In genomic region chr12:113932411-113933196, GRCh38 we compare ENCODE assay signal across 12 cellular contexts. TPM values are rescaled to one million over a fixed set of nuclear protein-coding genes. Genes with fewer than 3 reads are reported as not detected.
DNase-seq lines count a peak whose midpoint lies in the region; ATAC-seq and TF ChIP-seq lines count a peak whose summit lies in the region.
"Had no signal": no experiment of that assay in that cellular context is flagged by ENCODE, and none has a peak within 500 bp of the region (broad histone marks: within the 10 kb centered on the region; RNA-seq: fewer than 3 reads in every experiment).

No MANE protein-coding gene starts in this region.

- DNase-seq in D341Med (ENCODE audit: low spot score) (peak; percentile 54), adipocyte (ENCODE audit: low read depth) (peak; percentile 55), globus pallidus (ENCODE audit: low spot score) (peak; percentile 94), nucleus accumbens (lab: John Stamatoyannopoulos, UW) (peak in 53 of 56 donors; percentile 4 to 88 (median 71)), mucosa of descending colon (no peak), NCI-H524 (lab: John Stamatoyannopoulos, UW) (no peak), DMS 273 treated with DMSO at 0.1 percent for 48 hours (lab: John Stamatoyannopoulos, UW) (no peak)
- no peak for DNase-seq in activated CD4-positive, alpha-beta T cell treated with anti-CD3 and anti-CD28 coated beads, Interleukin-2, amount 10 ng/mL, durations not matched to agents 24 days and 14 days
- DNase-seq: activated CD8-positive, alpha-beta T cell treated with anti-CD3 and anti-CD28 coated beads, Interleukin-2, amount 10 ng/mL, durations not matched to agents 7 days and 5 days; CD8-positive, alpha-beta T cell; naive thymus-derived CD8-positive, alpha-beta T cell; stimulated activated CD8-positive, alpha-beta memory T cell treated with anti-CD3 and anti-CD28 coated beads, Interleukin-4, amount 100 ng/mL, for 48 hours had no signal

- H3K9ac ChIP-seq in adipocyte (ENCODE audit: low read length): peak overlapping the region; percentile 63

- intact Hi-C loops in activated CD4-positive, alpha-beta T cell treated with anti-CD3 and anti-CD28 coated beads, Interleukin-2, amount 10 ng/mL, durations not matched to agents 24 days and 14 days (cut with micrococcal nuclease): no loop called here
- intact Hi-C loops in mucosa of descending colon (cut with DNase I, micrococcal nuclease): no loop called here

- no peak overlapping the region for H3K4me3 Mint-ChIP-seq in activated CD4-positive, alpha-beta T cell treated with anti-CD3 and anti-CD28 coated beads, Interleukin-2, amount 10 ng/mL, durations not matched to agents 24 days and 14 days
- H3K4me3 Mint-ChIP-seq: activated CD8-positive, alpha-beta T cell treated with anti-CD3 and anti-CD28 coated beads, Interleukin-2, amount 10 ng/mL, durations not matched to agents 7 days and 5 days; CD8-positive, alpha-beta T cell had no signal

- TF ChIP-seq CTCF in mucosa of descending colon (IDR thresholded peaks at IDR 0.05): no peak

- ATAC-seq in mucosa of descending colon: no peak
- ATAC-seq: activated CD8-positive, alpha-beta T cell treated with anti-CD3 and anti-CD28 coated beads, Interleukin-2, amount 10 ng/mL, durations not matched to agents 7 days and 5 days; CD8-positive, alpha-beta T cell; naive thymus-derived CD8-positive, alpha-beta T cell had no signal

- no peaks in the 10 kb centered on the region for H3K9me3 Mint-ChIP-seq in activated CD4-positive, alpha-beta T cell treated with anti-CD3 and anti-CD28 coated beads, Interleukin-2, amount 10 ng/mL, durations not matched to agents 24 days and 14 days
- H3K9me3 Mint-ChIP-seq: CD8-positive, alpha-beta T cell; naive thymus-derived CD8-positive, alpha-beta T cell had no signal

- H3K4me1 ChIP-seq in adipocyte (ENCODE audit: control insufficient read depth, insufficient read depth, low read length) (peaks cover 30% of the 10 kb centered on the region), mucosa of descending colon (ENCODE audit: low read depth) (no peaks in the 10 kb centered on the region)

- H3K36me3 Mint-ChIP-seq in activated CD4-positive, alpha-beta T cell treated with anti-CD3 and anti-CD28 coated beads, Interleukin-2, amount 10 ng/mL, durations not matched to agents 24 days and 14 days (ENCODE audit: low read depth): peaks cover 31% of the 10 kb centered on the region

- H3K36me3 ChIP-seq in adipocyte (ENCODE audit: control insufficient read depth, insufficient read depth, low read length, severe bottlenecking): peaks cover 7% of the 10 kb centered on the region
- no peaks in the 10 kb centered on the region for H3K36me3 ChIP-seq in mucosa of descending colon (ENCODE audit: low read depth)

- no peaks in the 10 kb centered on the region for H3K27me3 ChIP-seq in adipocyte (replicated peaks; ENCODE audit: control insufficient read depth, insufficient read depth, low read length)

- H3K4me1 Mint-ChIP-seq in activated CD4-positive, alpha-beta T cell treated with anti-CD3 and anti-CD28 coated beads, Interleukin-2, amount 10 ng/mL, durations not matched to agents 24 days and 14 days: peaks cover 9% of the 10 kb centered on the region

- no peak overlapping the region for H3K27ac Mint-ChIP-seq in activated CD4-positive, alpha-beta T cell treated with anti-CD3 and anti-CD28 coated beads, Interleukin-2, amount 10 ng/mL, durations not matched to agents 24 days and 14 days
- H3K27ac Mint-ChIP-seq: activated CD8-positive, alpha-beta T cell treated with anti-CD3 and anti-CD28 coated beads, Interleukin-2, amount 10 ng/mL, durations not matched to agents 7 days and 5 days; CD8-positive, alpha-beta T cell had no signal

- H3K27me3 Mint-ChIP-seq in activated CD4-positive, alpha-beta T cell treated with anti-CD3 and anti-CD28 coated beads, Interleukin-2, amount 10 ng/mL, durations not matched to agents 24 days and 14 days: no peaks in the 10 kb centered on the region
- H3K27me3 Mint-ChIP-seq: naive thymus-derived CD8-positive, alpha-beta T cell had no signal

- no peak overlapping the region for H3K4me3 ChIP-seq in adipocyte (ENCODE audit: low read length)
- H3K4me3 ChIP-seq in mucosa of descending colon: no peak overlapping the region

- no peaks in the 10 kb centered on the region for H3K9me3 ChIP-seq in adipocyte (ENCODE audit: control insufficient read depth, low read length)
- H3K9me3 ChIP-seq in mucosa of descending colon: no peaks in the 10 kb centered on the region

RNA-seq across cellular contexts. Expression of gene RBM19, which starts 33.5 kb away (rescaled TPM):
- 102 and 105 TPM in 2 replicates for total RNA-seq in activated CD4-positive, alpha-beta T cell treated with anti-CD3 and anti-CD28 coated beads, Interleukin-2, amount 10 ng/mL, durations not matched to agents 24 days and 14 days
- 10 to 100 TPM; 22.5 to 38.4 (median 32.9) TPM for total RNA-seq in mucosa of descending colon

Comparison
In these comparisons a context has a peak if more than half of its experiments do, and no peak if none do; other contexts are left out.
1. DNase-seq: peak in D341Med (single experiment), adipocyte (single experiment), globus pallidus (single experiment) and nucleus accumbens (53 of 56); none in activated CD4-positive, alpha-beta T cell treated with anti-CD3 and anti-CD28 coated beads, Interleukin-2, amount 10 ng/mL, durations not matched to agents 24 days and 14 days (single experiment), mucosa of descending colon (0 of 3), NCI-H524 (0 of 2) and DMS 273 treated with DMSO at 0.1 percent for 48 hours (single experiment).